In the genomic region with DNA sequence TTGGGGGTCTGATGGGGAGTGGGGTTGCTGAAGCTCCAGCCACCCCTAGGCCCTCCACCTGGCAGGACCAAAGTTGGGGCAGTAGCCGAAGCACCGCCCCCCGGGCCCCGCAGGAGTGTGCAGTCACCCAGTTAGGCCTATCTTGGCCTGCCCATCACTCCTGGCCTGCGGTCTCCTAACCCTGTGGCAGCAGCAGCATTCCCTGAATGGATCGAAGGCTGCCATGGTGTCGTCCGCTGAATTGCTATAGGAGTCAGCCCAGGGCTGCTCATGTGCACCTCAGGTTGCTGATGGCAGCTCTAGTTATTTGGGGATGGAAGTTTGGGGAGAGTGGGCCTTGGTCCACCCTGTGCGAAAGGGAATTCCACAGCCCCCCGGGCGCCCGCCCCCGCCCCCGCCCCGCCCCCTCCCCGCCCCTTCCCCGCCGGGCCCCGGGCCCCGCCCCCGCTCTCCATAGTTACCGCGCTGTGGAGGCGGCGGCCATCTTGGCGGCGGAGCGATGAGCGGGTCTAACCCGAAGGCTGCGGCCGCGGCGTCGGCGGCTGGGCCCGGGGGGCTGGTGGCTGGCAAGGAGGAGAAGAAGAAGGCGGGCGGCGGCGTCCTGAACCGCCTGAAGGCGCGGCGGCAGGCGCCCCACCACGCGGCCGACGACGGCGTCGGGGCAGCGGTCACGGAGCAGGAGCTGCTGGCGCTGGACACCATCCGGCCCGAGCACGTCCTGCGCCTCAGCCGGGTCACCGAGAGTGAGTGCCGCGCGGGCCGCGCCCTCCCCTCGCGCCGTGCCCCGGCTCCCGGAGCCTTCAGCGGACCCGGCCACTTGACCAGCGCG, we compare ENCODE assay signal across 1 cellular context.
TF ChIP-seq lines count a peak whose summit lies in the region.

A gene (plus strand): TSS at position 483 of the 829 bp plus-strand sequence. CDS start 17 bp downstream, at position 500.

TF ChIP-seq in HepG2, 621 proteins besides CTCF, POLR2A, EP300 and RAD21 (continued from another document):
- TF ChIP-seq, protein P1, sequence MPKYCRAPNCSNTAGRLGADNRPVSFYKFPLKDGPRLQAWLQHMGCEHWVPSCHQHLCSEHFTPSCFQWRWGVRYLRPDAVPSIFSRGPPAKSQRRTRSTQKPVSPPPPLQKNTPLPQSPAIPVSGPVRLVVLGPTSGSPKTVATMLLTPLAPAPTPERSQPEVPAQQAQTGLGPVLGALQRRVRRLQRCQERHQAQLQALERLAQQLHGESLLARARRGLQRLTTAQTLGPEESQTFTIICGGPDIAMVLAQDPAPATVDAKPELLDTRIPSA (CRISPR knock-in tag; IDR thresholded peaks at IDR 0.05; ENCODE audit: borderline replicate concordance): peak; percentile 59; the same call in 1 of the 2 replicates
- TF ChIP-seq, protein P2, sequence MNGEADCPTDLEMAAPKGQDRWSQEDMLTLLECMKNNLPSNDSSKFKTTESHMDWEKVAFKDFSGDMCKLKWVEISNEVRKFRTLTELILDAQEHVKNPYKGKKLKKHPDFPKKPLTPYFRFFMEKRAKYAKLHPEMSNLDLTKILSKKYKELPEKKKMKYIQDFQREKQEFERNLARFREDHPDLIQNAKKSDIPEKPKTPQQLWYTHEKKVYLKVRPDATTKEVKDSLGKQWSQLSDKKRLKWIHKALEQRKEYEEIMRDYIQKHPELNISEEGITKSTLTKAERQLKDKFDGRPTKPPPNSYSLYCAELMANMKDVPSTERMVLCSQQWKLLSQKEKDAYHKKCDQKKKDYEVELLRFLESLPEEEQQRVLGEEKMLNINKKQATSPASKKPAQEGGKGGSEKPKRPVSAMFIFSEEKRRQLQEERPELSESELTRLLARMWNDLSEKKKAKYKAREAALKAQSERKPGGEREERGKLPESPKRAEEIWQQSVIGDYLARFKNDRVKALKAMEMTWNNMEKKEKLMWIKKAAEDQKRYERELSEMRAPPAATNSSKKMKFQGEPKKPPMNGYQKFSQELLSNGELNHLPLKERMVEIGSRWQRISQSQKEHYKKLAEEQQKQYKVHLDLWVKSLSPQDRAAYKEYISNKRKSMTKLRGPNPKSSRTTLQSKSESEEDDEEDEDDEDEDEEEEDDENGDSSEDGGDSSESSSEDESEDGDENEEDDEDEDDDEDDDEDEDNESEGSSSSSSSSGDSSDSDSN (CRISPR knock-in tag; IDR thresholded peaks at IDR 0.05): peak; percentile 45; the same call in 1 of the 2 replicates
- TF ChIP-seq MAZ (IDR thresholded peaks at IDR 0.05; ENCODE audit: borderline replicate concordance, low read depth, low read length) (no peak), MAZ (CRISPR knock-in tag; IDR thresholded peaks at IDR 0.05; ENCODE audit: low read depth) (peak; percentile 36; the same call in 1 of the 2 replicates), NONO (IDR thresholded peaks at IDR 0.05) (no peak), NONO (CRISPR knock-in tag; conservative IDR thresholded peaks at IDR 0.05) (peak; percentile 71; the same call in 1 of the 2 replicates), CHCHD3 (CRISPR knock-in tag; IDR thresholded peaks at IDR 0.05) (peak; percentile 38; the same call in 1 of the 2 replicates), KMT2A (CRISPR knock-in tag; IDR thresholded peaks at IDR 0.05) (peak; percentile 44; the same call in 1 of the 2 replicates), RARG (CRISPR knock-in tag; IDR thresholded peaks at IDR 0.05; ENCODE audit: low read depth) (no peak), ATF7-NPFF (CRISPR knock-in tag; IDR thresholded peaks at IDR 0.05; ENCODE audit: low read depth) (0 out of 2 replicates have a peak, but pooled peaks have one; percentile 53), ZFY (CRISPR knock-in tag; IDR thresholded peaks at IDR 0.05) (peak; percentile 91), NR2F6 (IDR thresholded peaks at IDR 0.05) (no peak), NR2F6 (CRISPR knock-in tag; IDR thresholded peaks at IDR 0.05) (no peak), MAFF (IDR thresholded peaks at IDR 0.05; ENCODE audit: low read depth, low read length) (no peak), ZBTB8A (CRISPR knock-in tag; IDR thresholded peaks at IDR 0.05; ENCODE audit: borderline replicate concordance, low read depth) (no peak), RBFOX2 (IDR thresholded peaks at IDR 0.05; ENCODE audit: low read depth, low read length) (peak; percentile 82), ASH2L (IDR thresholded peaks at IDR 0.05; ENCODE audit: insufficient read length, low read depth, low read length) (peak; percentile 60), ESRRA (CRISPR knock-in tag; IDR thresholded peaks at IDR 0.05; ENCODE audit: low read depth) (0 out of 2 replicates have a peak, but pooled peaks have one; percentile 24), HNRNPK (IDR thresholded peaks at IDR 0.05; ENCODE audit: low read depth, low read length, poor library complexity, severe bottlenecking) (peak; percentile 17), HES4 (CRISPR knock-in tag; IDR thresholded peaks at IDR 0.05; ENCODE audit: borderline replicate concordance) (0 out of 2 replicates have a peak, but pooled peaks have one; percentile 35)
- TF ChIP-seq, protein P3, sequence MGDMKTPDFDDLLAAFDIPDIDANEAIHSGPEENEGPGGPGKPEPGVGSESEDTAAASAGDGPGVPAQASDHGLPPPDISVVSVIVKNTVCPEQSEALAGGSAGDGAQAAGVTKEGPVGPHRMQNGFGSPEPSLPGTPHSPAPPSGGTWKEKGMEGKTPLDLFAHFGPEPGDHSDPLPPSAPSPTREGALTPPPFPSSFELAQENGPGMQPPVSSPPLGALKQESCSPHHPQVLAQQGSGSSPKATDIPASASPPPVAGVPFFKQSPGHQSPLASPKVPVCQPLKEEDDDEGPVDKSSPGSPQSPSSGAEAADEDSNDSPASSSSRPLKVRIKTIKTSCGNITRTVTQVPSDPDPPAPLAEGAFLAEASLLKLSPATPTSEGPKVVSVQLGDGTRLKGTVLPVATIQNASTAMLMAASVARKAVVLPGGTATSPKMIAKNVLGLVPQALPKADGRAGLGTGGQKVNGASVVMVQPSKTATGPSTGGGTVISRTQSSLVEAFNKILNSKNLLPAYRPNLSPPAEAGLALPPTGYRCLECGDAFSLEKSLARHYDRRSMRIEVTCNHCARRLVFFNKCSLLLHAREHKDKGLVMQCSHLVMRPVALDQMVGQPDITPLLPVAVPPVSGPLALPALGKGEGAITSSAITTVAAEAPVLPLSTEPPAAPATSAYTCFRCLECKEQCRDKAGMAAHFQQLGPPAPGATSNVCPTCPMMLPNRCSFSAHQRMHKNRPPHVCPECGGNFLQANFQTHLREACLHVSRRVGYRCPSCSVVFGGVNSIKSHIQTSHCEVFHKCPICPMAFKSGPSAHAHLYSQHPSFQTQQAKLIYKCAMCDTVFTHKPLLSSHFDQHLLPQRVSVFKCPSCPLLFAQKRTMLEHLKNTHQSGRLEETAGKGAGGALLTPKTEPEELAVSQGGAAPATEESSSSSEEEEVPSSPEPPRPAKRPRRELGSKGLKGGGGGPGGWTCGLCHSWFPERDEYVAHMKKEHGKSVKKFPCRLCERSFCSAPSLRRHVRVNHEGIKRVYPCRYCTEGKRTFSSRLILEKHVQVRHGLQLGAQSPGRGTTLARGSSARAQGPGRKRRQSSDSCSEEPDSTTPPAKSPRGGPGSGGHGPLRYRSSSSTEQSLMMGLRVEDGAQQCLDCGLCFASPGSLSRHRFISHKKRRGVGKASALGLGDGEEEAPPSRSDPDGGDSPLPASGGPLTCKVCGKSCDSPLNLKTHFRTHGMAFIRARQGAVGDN (CRISPR knock-in tag; IDR thresholded peaks at IDR 0.05): peak; percentile 72
- TF ChIP-seq, protein P4, sequence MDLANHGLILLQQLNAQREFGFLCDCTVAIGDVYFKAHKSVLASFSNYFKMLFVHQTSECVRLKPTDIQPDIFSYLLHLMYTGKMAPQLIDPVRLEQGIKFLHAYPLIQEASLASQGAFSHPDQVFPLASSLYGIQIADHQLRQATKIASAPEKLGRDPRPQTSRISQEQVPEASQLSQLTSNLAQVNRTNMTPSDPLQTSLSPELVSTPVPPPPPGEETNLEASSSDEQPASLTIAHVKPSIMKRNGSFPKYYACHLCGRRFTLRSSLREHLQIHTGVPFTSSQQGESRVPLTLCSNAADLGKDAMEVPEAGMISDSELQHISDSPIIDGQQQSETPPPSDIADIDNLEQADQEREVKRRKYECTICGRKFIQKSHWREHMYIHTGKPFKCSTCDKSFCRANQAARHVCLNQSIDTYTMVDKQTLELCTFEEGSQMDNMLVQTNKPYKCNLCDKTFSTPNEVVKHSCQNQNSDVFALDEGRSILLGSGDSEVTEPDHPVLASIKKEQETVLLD (CRISPR knock-in tag; IDR thresholded peaks at IDR 0.05; ENCODE audit: low read depth): 0 out of 2 replicates have a peak, but pooled peaks have one; percentile 28
- TF ChIP-seq, protein P5, sequence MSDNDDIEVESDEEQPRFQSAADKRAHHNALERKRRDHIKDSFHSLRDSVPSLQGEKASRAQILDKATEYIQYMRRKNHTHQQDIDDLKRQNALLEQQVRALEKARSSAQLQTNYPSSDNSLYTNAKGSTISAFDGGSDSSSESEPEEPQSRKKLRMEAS (IDR thresholded peaks at IDR 0.05): 0 out of 2 replicates have a peak, but pooled peaks have one; percentile 29
- TF ChIP-seq, protein P6, sequence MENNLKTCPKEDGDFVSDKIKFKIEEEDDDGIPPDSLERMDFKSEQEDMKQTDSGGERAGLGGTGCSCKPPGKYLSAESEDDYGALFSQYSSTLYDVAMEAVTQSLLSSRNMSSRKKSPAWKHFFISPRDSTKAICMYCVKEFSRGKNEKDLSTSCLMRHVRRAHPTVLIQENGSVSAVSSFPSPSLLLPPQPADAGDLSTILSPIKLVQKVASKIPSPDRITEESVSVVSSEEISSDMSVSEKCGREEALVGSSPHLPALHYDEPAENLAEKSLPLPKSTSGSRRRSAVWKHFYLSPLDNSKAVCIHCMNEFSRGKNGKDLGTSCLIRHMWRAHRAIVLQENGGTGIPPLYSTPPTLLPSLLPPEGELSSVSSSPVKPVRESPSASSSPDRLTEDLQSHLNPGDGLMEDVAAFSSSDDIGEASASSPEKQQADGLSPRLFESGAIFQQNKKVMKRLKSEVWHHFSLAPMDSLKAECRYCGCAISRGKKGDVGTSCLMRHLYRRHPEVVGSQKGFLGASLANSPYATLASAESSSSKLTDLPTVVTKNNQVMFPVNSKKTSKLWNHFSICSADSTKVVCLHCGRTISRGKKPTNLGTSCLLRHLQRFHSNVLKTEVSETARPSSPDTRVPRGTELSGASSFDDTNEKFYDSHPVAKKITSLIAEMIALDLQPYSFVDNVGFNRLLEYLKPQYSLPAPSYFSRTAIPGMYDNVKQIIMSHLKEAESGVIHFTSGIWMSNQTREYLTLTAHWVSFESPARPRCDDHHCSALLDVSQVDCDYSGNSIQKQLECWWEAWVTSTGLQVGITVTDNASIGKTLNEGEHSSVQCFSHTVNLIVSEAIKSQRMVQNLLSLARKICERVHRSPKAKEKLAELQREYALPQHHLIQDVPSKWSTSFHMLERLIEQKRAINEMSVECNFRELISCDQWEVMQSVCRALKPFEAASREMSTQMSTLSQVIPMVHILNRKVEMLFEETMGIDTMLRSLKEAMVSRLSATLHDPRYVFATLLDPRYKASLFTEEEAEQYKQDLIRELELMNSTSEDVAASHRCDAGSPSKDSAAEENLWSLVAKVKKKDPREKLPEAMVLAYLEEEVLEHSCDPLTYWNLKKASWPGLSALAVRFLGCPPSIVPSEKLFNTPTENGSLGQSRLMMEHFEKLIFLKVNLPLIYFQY (CRISPR knock-in tag; IDR thresholded peaks at IDR 0.05; ENCODE audit: borderline replicate concordance): 0 out of 2 replicates have a peak, but pooled peaks have one; percentile 49
- TF ChIP-seq, protein P7, sequence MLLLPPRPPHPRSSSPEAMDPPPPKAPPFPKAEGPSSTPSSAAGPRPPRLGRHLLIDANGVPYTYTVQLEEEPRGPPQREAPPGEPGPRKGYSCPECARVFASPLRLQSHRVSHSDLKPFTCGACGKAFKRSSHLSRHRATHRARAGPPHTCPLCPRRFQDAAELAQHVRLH (CRISPR knock-in tag; IDR thresholded peaks at IDR 0.05; ENCODE audit: borderline replicate concordance, low read depth): no peak
